In the genomic region with DNA sequence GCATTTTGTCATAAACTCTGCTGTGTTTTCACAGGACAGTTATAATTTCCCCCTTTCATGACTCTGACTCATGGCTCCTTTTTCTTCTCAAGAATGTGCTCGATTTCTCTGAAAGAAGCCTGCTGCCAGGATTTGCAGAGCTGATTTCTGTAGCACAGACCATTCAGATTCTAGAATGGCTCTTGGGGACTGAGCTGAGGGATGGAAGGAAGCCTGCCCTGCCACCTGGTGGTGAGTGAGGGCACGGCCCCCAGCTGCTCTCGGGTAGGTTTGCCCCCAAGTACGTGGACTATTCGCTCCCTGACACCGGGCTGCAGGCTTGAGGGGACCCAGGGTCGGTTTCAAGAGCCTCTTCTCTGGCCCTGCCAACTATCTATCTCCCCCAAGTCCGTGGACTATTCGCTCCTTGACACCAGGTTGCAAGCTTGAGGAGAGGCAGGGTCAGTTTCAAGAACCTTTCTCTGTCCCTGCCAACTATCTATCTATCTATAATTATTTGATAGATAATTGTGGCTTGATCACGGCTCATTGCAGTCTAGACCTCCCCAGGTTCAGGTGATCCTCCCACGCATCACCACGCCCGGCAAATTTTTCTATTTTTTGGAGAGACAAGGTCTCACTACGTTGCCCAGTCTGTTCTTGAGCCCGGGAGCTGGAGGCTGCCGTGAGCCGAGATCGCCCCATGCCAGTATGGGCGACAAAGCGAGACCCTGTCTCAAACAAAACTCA, we compare ENCODE assay signal across 8 cellular contexts. TPM values are rescaled to one million over a fixed set of nuclear protein-coding genes. Genes with fewer than 3 reads are reported as not detected.
DNase-seq lines count a peak whose midpoint lies in the region; ATAC-seq and TF ChIP-seq lines count a peak whose summit lies in the region.

No MANE protein-coding gene starts in this region.

- no peaks in the 10 kb centered on the region for H3K36me3 ChIP-seq in OCI-LY3 (replicated peaks; ENCODE audit: low read depth, low read length)

- H3K27me3 Mint-ChIP-seq in IgD-negative memory B cell (peaks cover 4% of the 10 kb centered on the region), natural killer cell (ENCODE audit: low read depth in 2 of 2) (peaks cover 8 to 14% of the 10 kb centered on the region in 2 donors)
- H3K27me3 Mint-ChIP-seq in stimulated activated naive B cell treated with anti-CD40 and anti-IgM and Interleukin-4, amounts not matched to agents 10 μg/mL and 1 μg/mL and 100 μg/mL, for 72 hours, result peaks cover 14 to 15% of the 10 kb centered on the region in 2 donors

- H3K27me3 ChIP-seq in OCI-LY3 (ENCODE audit: low read depth, low read length), result no peaks in the 10 kb centered on the region

- peak overlapping the region; percentile 76 for H3K9ac ChIP-seq in OCI-LY3 (ENCODE audit: low read length)

- H2AFZ ChIP-seq in OCI-LY3 (ENCODE audit: low read depth, low read length), result peak overlapping the region; percentile 93

- H3K79me2 ChIP-seq in OCI-LY3 (ENCODE audit: low read length), result peaks cover 35% of the 10 kb centered on the region

- TF ChIP-seq CTCF in OCI-LY3 (IDR thresholded peaks at IDR 0.05; ENCODE audit: low read depth, low read length) (peak; percentile 82), natural killer cell (IDR thresholded peaks at IDR 0.05) (peak; percentile 94)

- H3K4me2 ChIP-seq in OCI-LY3 (ENCODE audit: low read length), result peak overlapping the region; percentile 66

- H3K4me1 ChIP-seq in OCI-LY3 (ENCODE audit: low read length), result peaks cover 23% of the 10 kb centered on the region

- ATAC-seq in GM21619 (IDR thresholded peaks at IDR 0.05; ENCODE audit: unreplicated experiment) (peak; percentile 68), esophagus mucosa (peak; percentile 76), natural killer cell (peak; percentile 69 to 78 (median 76))
- ATAC-seq in stimulated activated naive B cell treated with anti-CD40 and anti-IgM and Interleukin-4, amounts not matched to agents 10 μg/mL and 1 μg/mL and 100 μg/mL, for 72 hours (replicated peaks), result peak; percentile 74 to 75

- intact Hi-C loops in natural killer cell (cut with micrococcal nuclease), result loop anchor here (1.0 to 5.0 kb wide), 2 partner anchors 80 to 127 kb away; a partner anchor contains a TSS

- H3K4me3 ChIP-seq in OCI-LY3 (ENCODE audit: low read length), result peak overlapping the region; percentile 84

- H3K9me3 Mint-ChIP-seq in IgD-negative memory B cell (no peaks in the 10 kb centered on the region), natural killer cell (no peaks in the 10 kb centered on the region)
- no peaks in the 10 kb centered on the region for H3K9me3 Mint-ChIP-seq in stimulated activated naive B cell treated with anti-CD40 and anti-IgM and Interleukin-4, amounts not matched to agents 10 μg/mL and 1 μg/mL and 100 μg/mL, for 72 hours

- peaks cover 13 to 25% (median 24%) of the 10 kb centered on the region in 3 donors for H3K4me1 Mint-ChIP-seq in IgD-negative memory B cell
- peaks cover 17 to 26% of the 10 kb centered on the region in 2 donors for H3K4me1 Mint-ChIP-seq in natural killer cell
- peaks cover 17 to 31% of the 10 kb centered on the region in 2 donors for H3K4me1 Mint-ChIP-seq in stimulated activated naive B cell treated with anti-CD40 and anti-IgM and Interleukin-4, amounts not matched to agents 10 μg/mL and 1 μg/mL and 100 μg/mL, for 72 hours

- H3K4me3 Mint-ChIP-seq in IgD-negative memory B cell (peak overlapping the region; percentile 13 to 81 (median 56)), natural killer cell (no peak overlapping the region)
- H3K4me3 Mint-ChIP-seq in stimulated activated naive B cell treated with anti-CD40 and anti-IgM and Interleukin-4, amounts not matched to agents 10 μg/mL and 1 μg/mL and 100 μg/mL, for 72 hours, result no peak overlapping the region

- H3K9me3 ChIP-seq in OCI-LY3 (ENCODE audit: insufficient read depth, low read length), result no peaks in the 10 kb centered on the region

- peak; percentile 89 for DNase-seq in DMS53 (lab: John Stamatoyannopoulos, UW)
- DNase-seq in activated T-cell treated with anti-CD3 and anti-CD28 coated beads for 48 hours (ENCODE audit: low read depth), result peak; percentile 76
- peak; percentile 68 for DNase-seq in natural killer cell
- DNase-seq in stimulated activated naive B cell treated with anti-CD40 and anti-IgM and Interleukin-4, amounts not matched to agents 10 μg/mL and 1 μg/mL and 100 μg/mL, for 72 hours, result peak; percentile 60

- peak overlapping the region; percentile 49; the same call in 1 of the 2 replicates for H3K27ac ChIP-seq in OCI-LY3 (ENCODE audit: low read length)

- no peaks in the 10 kb centered on the region for H4K20me1 ChIP-seq in OCI-LY3 (ENCODE audit: insufficient read depth, low read length)

- H3K27ac Mint-ChIP-seq in IgD-negative memory B cell, result peak overlapping the region in 2 of 3 donors; percentile 47 to 69
- no peak overlapping the region for H3K27ac Mint-ChIP-seq in natural killer cell
- no peak overlapping the region for H3K27ac Mint-ChIP-seq in stimulated activated naive B cell treated with anti-CD40 and anti-IgM and Interleukin-4, amounts not matched to agents 10 μg/mL and 1 μg/mL and 100 μg/mL, for 72 hours

- no peaks in the 10 kb centered on the region for H3K36me3 Mint-ChIP-seq in IgD-negative memory B cell
- H3K36me3 Mint-ChIP-seq in natural killer cell, result no peaks in the 10 kb centered on the region
- peaks cover 0 to 2% of the 10 kb centered on the region in 2 donors for H3K36me3 Mint-ChIP-seq in stimulated activated naive B cell treated with anti-CD40 and anti-IgM and Interleukin-4, amounts not matched to agents 10 μg/mL and 1 μg/mL and 100 μg/mL, for 72 hours

RNA-seq across cellular contexts. Expression of a gene that starts 1.4 kb away (rescaled TPM):
- 27.4 TPM for polyA plus RNA-seq in IgD-negative memory B cell
- 11.7 TPM for total RNA-seq in esophagus mucosa
- 10 to 100 TPM; 12.2 to 25.3 (median 12.2) TPM for total RNA-seq in natural killer cell

RNA-seq across cellular contexts. Expression of a gene that starts 10.2 kb away (rescaled TPM):
- polyA plus RNA-seq in IgD-negative memory B cell, result not detected
- total RNA-seq in esophagus mucosa (not detected), natural killer cell (not detected)

RNA-seq across cellular contexts. Expression of a gene that starts 20.4 kb away (rescaled TPM):
- polyA plus RNA-seq in IgD-negative memory B cell, result 12.4 TPM
- total RNA-seq in esophagus mucosa (19.0 TPM), natural killer cell (1 to 10 TPM; 8.3 to 9.7 (median 9.1) TPM)

RNA-seq across cellular contexts. Expression of a gene that starts 21.5 kb away (rescaled TPM):
- 242 TPM for polyA plus RNA-seq in IgD-negative memory B cell
- total RNA-seq in esophagus mucosa (253 TPM), natural killer cell (100 to 1,000 TPM in 2 of 3 donors, 10 to 100 TPM in 1; 82.3 to 114 (median 112) TPM)

Comparison
In these comparisons a context has a peak if more than half of its experiments do, and no peak if none do; other contexts are left out.
1. Peak in every context shown above with its lines: DNase-seq, ATAC-seq, H3K4me3 ChIP-seq and H3K27ac ChIP-seq.
2. H3K27ac Mint-ChIP-seq: peak in IgD-negative memory B cell (2 of 3); none in natural killer cell (0 of 2) and stimulated activated naive B cell treated with anti-CD40 and anti-IgM and Interleukin-4, amounts not matched to agents 10 μg/mL and 1 μg/mL and 100 μg/mL, for 72 hours (single experiment).
3. H3K4me3 Mint-ChIP-seq: peak in IgD-negative memory B cell (4 of 4); none in natural killer cell (single experiment) and stimulated activated naive B cell treated with anti-CD40 and anti-IgM and Interleukin-4, amounts not matched to agents 10 μg/mL and 1 μg/mL and 100 μg/mL, for 72 hours (0 of 2).